Comparison of ENCODE assay signal across 8 cellular contexts in genomic region chr3:185282696-185283373, GRCh38. TPM values are rescaled to one million over a fixed set of nuclear protein-coding genes. Genes with fewer than 3 reads are reported as not detected.
DNase-seq lines count a peak whose midpoint lies in the region; ATAC-seq and TF ChIP-seq lines count a peak whose summit lies in the region.

No MANE protein-coding gene starts in this region.

- H3K4me3 ChIP-seq in GM06990 (replicated peaks; ENCODE audit: low read depth, low read length) (peak overlapping the region; percentile 88), thymus (ENCODE audit: low read length) (peak overlapping the region; percentile 50)

- WGBS in thymus = 7% methylated on average over 41 of the region's 41 CpGs

- peak overlapping the region; percentile 99 for H3K4me3 Mint-ChIP-seq in activated naive CD8-positive, alpha-beta T cell treated with anti-CD3 and anti-CD28 coated beads, Interleukin-2, amount 50 U/mL, for 24 hours
- H3K4me3 Mint-ChIP-seq in osteocyte (ENCODE audit: unreplicated experiment) = peak overlapping the region; percentile 98

- H3K27me3 Mint-ChIP-seq in activated naive CD8-positive, alpha-beta T cell treated with anti-CD3 and anti-CD28 coated beads, Interleukin-2, amount 50 U/mL, for 24 hours = peaks cover 3% of the 10 kb centered on the region
- peaks cover 6% of the 10 kb centered on the region for H3K27me3 Mint-ChIP-seq in osteocyte (ENCODE audit: unreplicated experiment)

- no peaks in the 10 kb centered on the region for H3K4me1 ChIP-seq in thymus (ENCODE audit: control insufficient read depth, insufficient read depth, low read length)

- TF ChIP-seq CTCF in GM06990 (IDR thresholded peaks at IDR 0.05; ENCODE audit: insufficient read depth, low read length, poor library complexity, severe bottlenecking) (no peak), osteocyte (IDR thresholded peaks at IDR 0.05) (no peak)

- no peaks in the 10 kb centered on the region for H3K36me3 ChIP-seq in GM06990 (ENCODE audit: control insufficient read depth, insufficient read depth, low read length)
- H3K36me3 ChIP-seq in thymus (ENCODE audit: control insufficient read depth, insufficient read depth) = no peaks in the 10 kb centered on the region

- peaks cover 20% of the 10 kb centered on the region for H3K4me1 Mint-ChIP-seq in activated naive CD8-positive, alpha-beta T cell treated with anti-CD3 and anti-CD28 coated beads, Interleukin-2, amount 50 U/mL, for 24 hours
- peaks cover 17% of the 10 kb centered on the region for H3K4me1 Mint-ChIP-seq in osteocyte (ENCODE audit: unreplicated experiment)

- no peaks in the 10 kb centered on the region for H3K9me3 ChIP-seq in thymus (ENCODE audit: control insufficient read depth)

- no peaks in the 10 kb centered on the region for H3K9me3 Mint-ChIP-seq in activated naive CD8-positive, alpha-beta T cell treated with anti-CD3 and anti-CD28 coated beads, Interleukin-2, amount 50 U/mL, for 24 hours
- H3K9me3 Mint-ChIP-seq in osteocyte (ENCODE audit: unreplicated experiment) = peaks cover 4% of the 10 kb centered on the region

- H3K27me3 ChIP-seq in GM06990 (replicated peaks; ENCODE audit: control insufficient read depth, insufficient read depth, low read length) (no peaks in the 10 kb centered on the region), thymus (ENCODE audit: control insufficient read depth, insufficient read depth) (no peaks in the 10 kb centered on the region)

- peak overlapping the region; percentile 75 for H3K27ac ChIP-seq in thymus (ENCODE audit: low read depth)

- DNase-seq in GM06990 (ENCODE audit: extremely low read depth, insufficient read length) (peak; percentile 92), NCI-H1105 treated with DMSO at 0.1 percent for 48 hours (lab: John Stamatoyannopoulos, UW) (peak; percentile 98), SKM-1 treated with dmso at 0.1 percent for 144 hours (lab: John Stamatoyannopoulos, UW; ENCODE audit: unreplicated experiment) (peak; percentile 56), Right ventricle myocardium superior (peak; percentile 97), osteocyte (ENCODE audit: extremely low spot score, unreplicated experiment) (peak; percentile 95)
- DNase-seq in activated naive CD8-positive, alpha-beta T cell treated with anti-CD3 and anti-CD28 coated beads, Interleukin-2, amount 50 U/mL, for 24 hours = peak; percentile 95

- H3K27ac Mint-ChIP-seq in activated naive CD8-positive, alpha-beta T cell treated with anti-CD3 and anti-CD28 coated beads, Interleukin-2, amount 50 U/mL, for 24 hours = peak overlapping the region; percentile 89
- H3K27ac Mint-ChIP-seq in osteocyte (ENCODE audit: unreplicated experiment) = peak overlapping the region; percentile 94

- intact Hi-C loops in Right ventricle myocardium superior (cut with DNase I) = no loop called here

- H3K36me3 Mint-ChIP-seq in activated naive CD8-positive, alpha-beta T cell treated with anti-CD3 and anti-CD28 coated beads, Interleukin-2, amount 50 U/mL, for 24 hours (ENCODE audit: low read depth) = peaks cover 8% of the 10 kb centered on the region
- peaks cover 4% of the 10 kb centered on the region for H3K36me3 Mint-ChIP-seq in osteocyte (ENCODE audit: unreplicated experiment)

- ATAC-seq in HG02571 (IDR thresholded peaks at IDR 0.05; ENCODE audit: unreplicated experiment) = peak; percentile 99
- ATAC-seq in activated naive CD8-positive, alpha-beta T cell treated with anti-CD3 and anti-CD28 coated beads, Interleukin-2, amount 50 U/mL, for 24 hours = peak; percentile 100
- ATAC-seq in Right ventricle myocardium superior (ENCODE audit: poor library complexity) = peak; percentile 100

RNA-seq across cellular contexts. Expression of gene EHHADH, which starts 29.0 kb away (rescaled TPM):
- total RNA-seq in Right ventricle myocardium superior = 18.7 TPM
- 0.57 and 1.2 TPM in 2 replicates for total RNA-seq in osteocyte
- 3.6 TPM for polyA plus RNA-seq in thymus

Comparison
In these comparisons a context has a peak if more than half of its experiments do, and no peak if none do; other contexts are left out.
1. Peak in every context shown above with its lines: DNase-seq, ATAC-seq, H3K4me3 ChIP-seq and H3K27ac ChIP-seq.